ENCODE assay signal across 22 cellular contexts in the genomic region with DNA sequence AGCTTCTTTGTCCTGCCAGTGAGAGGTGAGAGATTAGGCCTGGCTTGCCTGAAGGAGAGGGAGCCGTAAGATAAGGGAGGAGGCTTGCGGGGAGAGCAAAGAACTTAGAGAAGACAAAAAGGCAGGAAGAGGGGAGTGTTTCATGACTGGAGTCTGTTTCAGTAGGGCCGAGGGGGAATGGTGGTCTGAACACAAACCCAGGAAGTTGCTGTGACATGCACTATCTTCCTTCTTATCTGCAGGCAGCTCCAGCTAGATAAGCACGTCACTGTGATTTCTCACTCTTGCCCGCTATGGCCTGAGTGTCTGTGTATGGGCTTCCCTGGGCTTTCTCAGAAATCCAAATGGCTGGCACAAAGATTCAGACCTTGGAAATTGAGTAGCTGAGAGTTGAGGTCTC.
DNase-seq lines count a peak whose midpoint lies in the region; ATAC-seq, FAIRE-seq and TF ChIP-seq lines count a peak whose summit lies in the region.
"Had no signal": no experiment of that assay in that cellular context is flagged by ENCODE, and none has a peak within 500 bp of the region (broad histone marks: within the 10 kb centered on the region; RNA-seq: fewer than 3 reads in every experiment).

No MANE protein-coding gene starts in this region.

- H3K9me1 ChIP-seq in K562 (ENCODE audit: control insufficient read depth, insufficient read depth, low read length) = no peaks in the 10 kb centered on the region

- no peaks in the 10 kb centered on the region for H3K9me3 Mint-ChIP-seq in stimulated activated naive B cell treated with anti-CD40 and anti-IgM and Interleukin-4, amounts not matched to agents 10 μg/mL and 1 μg/mL and 100 μg/mL, for 72 hours

- no peak overlapping the region for H2AK5ac ChIP-seq in mesendoderm (ENCODE audit: low read length)

- peak overlapping the region; percentile 30 for H3K23ac ChIP-seq in mesendoderm (ENCODE audit: low read length)

- POLR2A ChIA-PET in K562 (lab: Yijun Ruan, JAX) = interaction anchor here (1.6 kb wide), 1 partner anchor 12 kb away, joined by 3 read pairs; no protein-coding TSS in a partner anchor

- H3K27me3 ChIP-seq in cardiac muscle cell (no peaks in the 10 kb centered on the region), K562 (ENCODE audit: control insufficient read depth in 2 of 2, insufficient read depth in 2 of 2, low read length in 2 of 2) (peaks cover 0 to 5% of the 10 kb centered on the region in 2 experiments; a peak in 2 of 5 replicates), mesendoderm (ENCODE audit: insufficient read depth, low read length, poor library complexity) (no peaks in the 10 kb centered on the region)

- no peak overlapping the region for H4K8ac ChIP-seq in mesendoderm (ENCODE audit: low read depth, low read length)

- no peak for FAIRE-seq in K562 (lab: Jason Lieb, UNC)

- H3K36me3 Mint-ChIP-seq in stimulated activated naive B cell treated with anti-CD40 and anti-IgM and Interleukin-4, amounts not matched to agents 10 μg/mL and 1 μg/mL and 100 μg/mL, for 72 hours = no peaks in the 10 kb centered on the region
- H3K36me3 Mint-ChIP-seq: CD14-positive monocyte had no signal

- H4K5ac ChIP-seq in mesendoderm (ENCODE audit: low read length) = no peak overlapping the region

- in situ Hi-C loops in K562 (cut with MboI) = no loop called here

- H3K79me1 ChIP-seq in mesendoderm (ENCODE audit: low read length) = no peaks in the 10 kb centered on the region

- peak; percentile 16 to 40 for DNase-seq in cardiac muscle cell (ENCODE audit: low read depth in 1 of 2, low spot score in 1 of 2)
- no peak for DNase-seq in Right ventricle myocardium superior
- peak in 1 of 4 experiments; percentile 6 for DNase-seq in K562 (ENCODE audit: extremely low read depth in 1 of 4, low spot score in 3 of 4)
- DNase-seq in mesendoderm = peak; percentile 96
- no peak for DNase-seq in stimulated activated naive B cell treated with anti-CD40 and anti-IgM and Interleukin-4, amounts not matched to agents 10 μg/mL and 1 μg/mL and 100 μg/mL, for 72 hours
- DNase-seq in AG08396 (ENCODE audit: low spot score) = no peak
- DNase-seq: 8988T, AML-193, GOT3, KBM-7, MM.1S, NCI-H1048, NCI-H1417 treated with DMSO at 0.1 percent for 48 hours, NCI-H187, NCI-H2107, NCI-H446 treated with DMSO at 0.1 percent for 48 hours, NCI-H526 treated with DMSO at 0.1 percent for 48 hours, PC-3, SHP77 treated with DMSO at 0.1 percent for 48 hours had no signal

- WGBS in K562 (ENCODE audit: insufficient coverage, low coverage, missing lambda C conversion rate) = 0% methylated on average over 5 of the region's 5 CpGs
- no CpG with 5 or more reads among the region's 5 CpGs for WGBS in mesendoderm (ENCODE audit: extremely low coverage, insufficient coverage, low lambda C conversion rate)

- peaks cover 16 to 28% of the 10 kb centered on the region in 2 donors for H3K4me1 Mint-ChIP-seq in stimulated activated naive B cell treated with anti-CD40 and anti-IgM and Interleukin-4, amounts not matched to agents 10 μg/mL and 1 μg/mL and 100 μg/mL, for 72 hours

- no peak for TF ChIP-seq POLR2A in K562 (conservative IDR thresholded peaks at IDR 0.05)

- intact Hi-C loops in Right ventricle myocardium superior (cut with DNase I) (no loop called here), K562 (cut with micrococcal nuclease) (no loop called here)

- H2BK15ac ChIP-seq in mesendoderm (replicated peaks; ENCODE audit: low read depth) = no peak overlapping the region

- H3K9me3 ChIP-seq in cardiac muscle cell (ENCODE audit: low read depth) (no peaks in the 10 kb centered on the region), K562 (replicated peaks; ENCODE audit: control insufficient read depth, insufficient read depth, low read depth, low read length) (no peaks in the 10 kb centered on the region)

- H3K27me3 Mint-ChIP-seq in stimulated activated naive B cell treated with anti-CD40 and anti-IgM and Interleukin-4, amounts not matched to agents 10 μg/mL and 1 μg/mL and 100 μg/mL, for 72 hours = peaks cover 0 to 5% of the 10 kb centered on the region in 2 donors

- TF ChIP-seq RAD21 in K562 (CRISPR knock-in tag; conservative IDR thresholded peaks at IDR 0.05 in 1 of 2, IDR thresholded peaks at IDR 0.05 in 1 of 2) = no peak

- no peaks in the 10 kb centered on the region; the same call in 1 of the 2 replicates for H4K20me1 ChIP-seq in K562 (replicated peaks; ENCODE audit: control insufficient read depth, insufficient read depth, low read length)

- H3K27ac Mint-ChIP-seq in stimulated activated naive B cell treated with anti-CD40 and anti-IgM and Interleukin-4, amounts not matched to agents 10 μg/mL and 1 μg/mL and 100 μg/mL, for 72 hours = peak overlapping the region; percentile 15
- H3K27ac Mint-ChIP-seq: CD14-positive monocyte had no signal

- CTCF ChIA-PET in K562 (lab: Yijun Ruan, JAX; ENCODE audit: low intra/inter-chr PET ratio) = no interaction called here

- no peaks in the 10 kb centered on the region for H3K36me3 ChIP-seq in cardiac muscle cell
- H3K36me3 ChIP-seq in K562 (ENCODE audit: control insufficient read depth, insufficient read depth, low read length) = no peaks in the 10 kb centered on the region
- no peaks in the 10 kb centered on the region for H3K36me3 ChIP-seq in mesendoderm (ENCODE audit: control insufficient read depth, insufficient read depth, low read length)

- H3K4me2 ChIP-seq in K562 (ENCODE audit: insufficient read depth, low read length) (no peak overlapping the region), mesendoderm (ENCODE audit: low read length) (no peak overlapping the region)

- no peak overlapping the region for H3K4me3 Mint-ChIP-seq in stimulated activated naive B cell treated with anti-CD40 and anti-IgM and Interleukin-4, amounts not matched to agents 10 μg/mL and 1 μg/mL and 100 μg/mL, for 72 hours
- H3K4me3 Mint-ChIP-seq: CD14-positive monocyte had no signal

- peaks cover 16% of the 10 kb centered on the region for H3K4me1 ChIP-seq in cardiac muscle cell (ENCODE audit: low read depth)
- no peaks in the 10 kb centered on the region for H3K4me1 ChIP-seq in K562 (replicated peaks in 1 of 2; ENCODE audit: control insufficient read depth in 2 of 2, insufficient read depth in 2 of 2, low read length in 2 of 2)
- H3K4me1 ChIP-seq in mesendoderm (ENCODE audit: control insufficient read depth, low read depth, low read length) = peaks cover 9% of the 10 kb centered on the region

- H2AFZ ChIP-seq in K562 (ENCODE audit: low read depth, low read length) = no peak overlapping the region

- no peak for TF ChIP-seq EP300 in K562 (IDR thresholded peaks at IDR 0.05; ENCODE audit: low read length)

- H3K56ac ChIP-seq in mesendoderm (ENCODE audit: low read length) = peak overlapping the region; percentile 25

- H2BK5ac ChIP-seq in mesendoderm (ENCODE audit: low read length) = peak overlapping the region; percentile 5

- ATAC-seq in Right ventricle myocardium superior (ENCODE audit: poor library complexity) (no peak), K562 (no peak), HG02870 (IDR thresholded peaks at IDR 0.05; ENCODE audit: unreplicated experiment) (no peak), GM21786 (IDR thresholded peaks at IDR 0.05; ENCODE audit: unreplicated experiment) (no peak)
- no peak for ATAC-seq in stimulated activated naive B cell treated with anti-CD40 and anti-IgM and Interleukin-4, amounts not matched to agents 10 μg/mL and 1 μg/mL and 100 μg/mL, for 72 hours (replicated peaks)
- ATAC-seq: PC-3 had no signal

- H3K4me3 ChIP-seq in cardiac muscle cell (no peak overlapping the region), K562 (no peak overlapping the region), mesendoderm (ENCODE audit: low read length) (no peak overlapping the region)

- H3K79me2 ChIP-seq in K562 (ENCODE audit: control insufficient read depth, insufficient read depth, low read length) (no peaks in the 10 kb centered on the region), mesendoderm (ENCODE audit: control insufficient read depth, insufficient read depth, low read length) (no peaks in the 10 kb centered on the region)

- H2BK120ac ChIP-seq in mesendoderm (ENCODE audit: low read depth, low read length) = no peak overlapping the region

- H3K9ac ChIP-seq in K562 (ENCODE audit: insufficient read depth in 1 of 2, low read depth in 2 of 2, low read length in 2 of 2) (no peak overlapping the region; a peak in 1 of 4 replicates), mesendoderm (ENCODE audit: low read length) (no peak overlapping the region)

- TF ChIP-seq CTCF in cardiac muscle cell (IDR thresholded peaks at IDR 0.05; ENCODE audit: low read depth, low read length) (no peak), K562 (IDR thresholded peaks at IDR 0.05 in 2 of 3, conservative IDR thresholded peaks at IDR 0.05 in 1 of 3; ENCODE audit: insufficient read depth in 2 of 3, low read depth in 1 of 3, low read length in 3 of 3) (no peak)

- H3K4ac ChIP-seq in mesendoderm (ENCODE audit: low read depth, low read length) = no peak overlapping the region

- BruUV-seq in K562 (replicated peaks; lab: Mats Ljungman, UMichigan) = no TSS peak

- H3K18ac ChIP-seq in mesendoderm (ENCODE audit: low read length) = peak overlapping the region; percentile 22

- peak overlapping the region; percentile 67 for H3K27ac ChIP-seq in cardiac muscle cell
- H3K27ac ChIP-seq in K562 (ENCODE audit: extremely low read depth, low read depth, low read length) = no peak overlapping the region
- H3K27ac ChIP-seq in mesendoderm (ENCODE audit: low read depth, low read length) = no peak overlapping the region

TF ChIP-seq in K562, 482 proteins besides CTCF, POLR2A, EP300 and RAD21:
- TF ChIP-seq HLTF (IDR thresholded peaks at IDR 0.05) (no peak), PML (IDR thresholded peaks at IDR 0.05; ENCODE audit: low read length) (no peak), ZNF583 (CRISPR knock-in tag; IDR thresholded peaks at IDR 0.05) (no peak), CBFA2T3 (IDR thresholded peaks at IDR 0.05) (0 out of 2 replicates have a peak, but pooled peaks have one; percentile 26), KLF10 (CRISPR knock-in tag; IDR thresholded peaks at IDR 0.05) (no peak), TEAD1 (CRISPR knock-in tag; IDR thresholded peaks at IDR 0.05) (no peak), ZBTB1 (CRISPR knock-in tag; IDR thresholded peaks at IDR 0.05; ENCODE audit: borderline replicate concordance, low read depth) (no peak), ZNF707 (CRISPR knock-in tag; conservative IDR thresholded peaks at IDR 0.05) (no peak)

Comparison
In these comparisons a context has a peak if more than half of its experiments do, and no peak if none do; other contexts are left out.
1. DNase-seq: peak in cardiac muscle cell (2 of 2) and mesendoderm (single experiment); none in Right ventricle myocardium superior (single experiment), stimulated activated naive B cell treated with anti-CD40 and anti-IgM and Interleukin-4, amounts not matched to agents 10 μg/mL and 1 μg/mL and 100 μg/mL, for 72 hours (single experiment) and AG08396 (single experiment).